Comparison of ENCODE assay signal across 7 cellular contexts in the genomic region with DNA sequence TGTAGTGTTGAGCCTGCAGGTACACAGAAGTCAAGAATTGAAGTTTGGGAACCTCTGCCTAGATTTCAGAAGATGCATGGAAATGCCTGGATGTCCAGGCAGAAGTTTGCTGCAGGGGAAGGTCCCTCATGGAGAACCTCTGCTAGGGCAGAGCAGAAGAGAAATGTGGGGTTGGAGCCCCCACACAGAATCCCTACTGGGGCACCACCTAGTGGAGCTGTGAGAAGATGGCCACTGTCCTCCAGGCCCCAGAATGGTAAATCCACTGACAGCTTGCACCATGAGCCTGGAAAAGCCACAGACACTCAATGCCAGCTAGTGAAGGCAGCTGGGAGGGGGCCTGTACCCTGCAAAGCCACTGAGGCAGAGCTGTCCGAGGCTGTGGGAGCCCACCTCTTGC.
DNase-seq lines count a peak whose midpoint lies in the region; ATAC-seq, FAIRE-seq and TF ChIP-seq lines count a peak whose summit lies in the region.
"Not testable (repeated sequence)": the region's sequence is repeated elsewhere in the genome, so short reads cannot be mapped to it uniquely, and the experiment has no call there.

No MANE protein-coding gene starts in this region.

- H3K9ac ChIP-seq in GM23248; OCI-LY3 (ENCODE audit: low read length); GM12878 (ENCODE audit: control insufficient read depth, insufficient read depth, low read length); endodermal cell (ENCODE audit: extremely low read depth, low read length, poor library complexity, severe bottlenecking): not testable (repeated sequence)

- not testable (repeated sequence) for H3K27me3 Mint-ChIP-seq in endodermal cell (ENCODE audit: insufficient read depth)

- 0 out of 3 replicates have a peak, but pooled peaks have one; percentile 7 for TF ChIP-seq CTCF in A549 (IDR thresholded peaks at IDR 0.05)
- peak; percentile 13 for TF ChIP-seq CTCF in C4-2B (conservative IDR thresholded peaks at IDR 0.05)
- TF ChIP-seq CTCF in OCI-LY3 (IDR thresholded peaks at IDR 0.05; ENCODE audit: low read depth, low read length), result peak; percentile 31
- TF ChIP-seq CTCF in GM12878 (IDR thresholded peaks at IDR 0.05 in 2 of 3, conservative IDR thresholded peaks at IDR 0.05 in 1 of 3; ENCODE audit: control insufficient read depth in 2 of 3, extremely low read depth in 1 of 3, insufficient read depth in 1 of 3, low read depth in 3 of 3, low read length in 3 of 3), result not testable (repeated sequence)
- peak; percentile 36 for TF ChIP-seq CTCF in endodermal cell (conservative IDR thresholded peaks at IDR 0.05)

- CTCF ChIA-PET in A549 (lab: Yijun Ruan, JAX); GM12878 (lab: Yijun Ruan, JAX): not testable (repeated sequence)

- not testable (repeated sequence) for TF ChIP-seq POLR2A in A549 (IDR thresholded peaks at IDR 0.05; ENCODE audit: low read length); GM12878 (IDR thresholded peaks at IDR 0.05; ENCODE audit: low read depth, low read length)

- POLR2A ChIA-PET in A549 (lab: Yijun Ruan, JAX); GM12878 (lab: Charles Lee): not testable (repeated sequence)

- H3K27ac ChIP-seq in A549; C4-2B; GM23248; OCI-LY3 (ENCODE audit: low read length); GM12878 (ENCODE audit: control insufficient read depth, insufficient read depth); endodermal cell (ENCODE audit: low read depth, low read length): not testable (repeated sequence)

- not testable (repeated sequence) for H3K4me2 ChIP-seq in A549; GM23248 (ENCODE audit: unreplicated experiment); OCI-LY3 (ENCODE audit: low read length); GM12878 (ENCODE audit: control insufficient read depth, insufficient read depth)

- H3K27ac Mint-ChIP-seq in endodermal cell, result not testable (repeated sequence)

- not testable (repeated sequence) for H3K79me2 ChIP-seq in GM23248 (ENCODE audit: insufficient read depth); OCI-LY3 (ENCODE audit: low read length); GM12878 (ENCODE audit: control insufficient read depth, insufficient read depth, low read length)

- H3K4me3 Mint-ChIP-seq in endodermal cell, result not testable (repeated sequence)

- intact Hi-C loops in GM12878 (cut with micrococcal nuclease; ENCODE audit: unreplicated experiment), result not testable (repeated sequence)

- H3F3A ChIP-seq in GM23248 (ENCODE audit: insufficient read depth), result not testable (repeated sequence)

- 0% methylated on average over 1 of the region's 1 CpG for WGBS in A549 (ENCODE audit: missing lambda C conversion rate)
- WGBS in GM23248 (ENCODE audit: low coverage in 1 of 2, low lambda C conversion rate in 2 of 2, missing lambda C conversion rate in 2 of 2), 2 experiments, result 8 to 19% methylated on average over 1 of the region's 1 CpG
- WGBS in GM12878 (ENCODE audit: insufficient coverage, insufficient replicate concordance, low lambda C conversion rate, missing lambda C conversion rate), result 0% methylated on average over 1 of the region's 1 CpG
- 79 to 100% methylated on average over 1 of the region's 1 CpG for WGBS in endodermal cell (ENCODE audit: insufficient coverage in 1 of 2, insufficient read length in 1 of 2), 2 experiments

- not testable (repeated sequence) for H3K9me3 ChIP-seq in A549; GM23248 (ENCODE audit: low read depth); OCI-LY3 (ENCODE audit: insufficient read depth, low read length); GM12878 (replicated peaks; ENCODE audit: control insufficient read depth, insufficient read depth, low read length)
- H3K9me3 ChIP-seq in endodermal cell (ENCODE audit: control insufficient read depth, low read length), result peaks cover 10% of the 10 kb centered on the region

- RAD21 ChIA-PET in GM12878 (lab: Charles Lee; ENCODE audit: unreplicated experiment), result not testable (repeated sequence)

- not testable (repeated sequence) for H3K4me1 ChIP-seq in A549; GM23248 (ENCODE audit: insufficient read depth); OCI-LY3 (ENCODE audit: low read length); GM12878 (ENCODE audit: control insufficient read depth, insufficient read depth, low read length); endodermal cell (ENCODE audit: control insufficient read depth, insufficient read depth, low read length)

- not testable (repeated sequence) for H3K9me2 ChIP-seq in GM23248 (ENCODE audit: insufficient read depth)

- not testable (repeated sequence) for BruUV-seq in GM12878 (replicated peaks; lab: Mats Ljungman, UMichigan)

- not testable (repeated sequence) for H2AFZ ChIP-seq in GM23248; OCI-LY3 (ENCODE audit: low read depth, low read length); GM12878 (ENCODE audit: control insufficient read depth, low read depth, low read length)

- not testable (repeated sequence) for FAIRE-seq in A549 (lab: Jason Lieb, UNC); GM12878 (lab: Jason Lieb, UNC)

- in situ Hi-C loops in GM23248 (cut with MboI); GM12878 (cut with MboI): not testable (repeated sequence)

- H3K9me3 Mint-ChIP-seq in endodermal cell, result peaks cover 26% of the 10 kb centered on the region

- TF ChIP-seq RAD21 in A549 (conservative IDR thresholded peaks at IDR 0.05 in 1 of 2, IDR thresholded peaks at IDR 0.05 in 1 of 2) (peak in 1 of 2 experiments; percentile 29; a peak in 1 of 5 replicates), GM12878 (IDR thresholded peaks at IDR 0.05; ENCODE audit: insufficient read depth, low read depth, low read length) (0 out of 2 replicates have a peak, but pooled peaks have one; percentile 20)

- DNase-seq in A549 (ENCODE audit: low read depth in 1 of 2, low spot score in 1 of 2); GM12878 (ENCODE audit: low read depth, low spot score); endodermal cell: not testable (repeated sequence)
- DNase-seq in GM23248 (peak; percentile 6), islet precursor cell (peak; percentile 26)

- SMC1A ChIA-PET in GM12878 (lab: Charles Lee; ENCODE audit: uncharacterized antibody, unreplicated experiment), result not testable (repeated sequence)

- H4K20me1 ChIP-seq in GM23248 (ENCODE audit: insufficient read depth); OCI-LY3 (ENCODE audit: insufficient read depth, low read length); GM12878 (ENCODE audit: control insufficient read depth, insufficient read depth): not testable (repeated sequence)

- H3K36me3 Mint-ChIP-seq in endodermal cell (ENCODE audit: low read depth), result not testable (repeated sequence)

- H3K4me1 Mint-ChIP-seq in endodermal cell, result not testable (repeated sequence)

- TF ChIP-seq EP300 in A549 (IDR thresholded peaks at IDR 0.05); GM12878 (IDR thresholded peaks at IDR 0.05; ENCODE audit: borderline replicate concordance in 1 of 2, control insufficient read depth in 1 of 2, low read depth in 2 of 2, low read length in 2 of 2): not testable (repeated sequence)

- H3K27me3 ChIP-seq in GM23248 (replicated peaks; ENCODE audit: insufficient read depth), result peaks cover 22% of the 10 kb centered on the region
- H3K27me3 ChIP-seq in OCI-LY3 (ENCODE audit: low read depth, low read length); GM12878 (replicated peaks in 1 of 2; ENCODE audit: control insufficient read depth in 2 of 2, insufficient read depth in 2 of 2, low read length in 1 of 2); endodermal cell (ENCODE audit: control insufficient read depth, insufficient read depth, low read length, poor library complexity, severe bottlenecking): not testable (repeated sequence)

- not testable (repeated sequence) for H3K36me3 ChIP-seq in GM23248 (ENCODE audit: low read depth); OCI-LY3 (replicated peaks; ENCODE audit: low read depth, low read length); GM12878 (ENCODE audit: control insufficient read depth in 2 of 2, insufficient read depth in 2 of 2, low read length in 1 of 2); endodermal cell (ENCODE audit: control insufficient read depth, insufficient read depth, low read length)

- H3K4me3 ChIP-seq in A549; GM23248; OCI-LY3 (ENCODE audit: low read length); GM12878; endodermal cell (ENCODE audit: low read length): not testable (repeated sequence)

- ATAC-seq in A549, GM12878: not testable (repeated sequence)
